8 cellular contexts compared by ENCODE assay signal in the genomic region with DNA sequence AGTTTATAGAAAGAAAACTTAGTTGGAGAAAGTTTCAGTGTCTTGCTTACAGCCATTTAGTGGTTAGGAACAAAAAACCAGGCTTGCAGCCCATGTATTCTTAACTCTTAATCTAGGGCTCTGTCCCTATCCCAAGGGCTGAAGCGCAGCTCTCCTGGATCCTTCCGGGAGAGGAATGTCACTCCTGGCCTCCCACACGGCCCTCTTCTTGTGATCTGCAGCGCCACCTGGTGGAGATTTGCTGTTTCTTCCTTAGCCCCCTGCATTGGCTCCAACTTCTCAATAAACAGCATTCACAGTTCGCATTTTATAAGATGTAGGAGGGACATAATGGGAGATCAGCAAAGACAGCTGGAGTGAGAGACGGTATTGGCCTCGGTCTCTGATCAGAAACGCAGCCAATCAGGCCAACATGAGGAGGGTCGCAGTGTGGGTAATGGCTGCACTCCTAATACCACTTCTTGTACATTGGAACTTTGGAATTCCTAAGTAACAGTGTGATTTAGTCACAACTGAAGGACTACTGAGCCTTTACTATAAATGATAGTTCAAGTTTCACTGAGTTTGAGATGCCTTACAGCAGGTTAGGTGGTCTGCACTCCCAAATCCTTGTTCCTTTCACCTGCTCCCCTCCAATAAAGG.
A peak's percentile ranks its signal among the peaks of the same experiment; 100 is the strongest.
DNase-seq lines count a peak whose midpoint lies in the region; ATAC-seq and TF ChIP-seq lines count a peak whose summit lies in the region.

No MANE protein-coding gene starts in this region.

- TF ChIP-seq CTCF in SU-DHL-6 (IDR thresholded peaks at IDR 0.05; ENCODE audit: insufficient read depth, low read length, poor library complexity, severe bottlenecking), result peak; percentile 92
- peak; percentile 79 for TF ChIP-seq CTCF in lower lobe of right lung (IDR thresholded peaks at IDR 0.05)

- intact Hi-C loops in lower lobe of right lung (cut with DNase I), result no loop called here

- DNase-seq in D341Med (ENCODE audit: low spot score) (peak; percentile 92), NCI-H1048 (lab: John Stamatoyannopoulos, UW) (peak; percentile 87), dermis blood vessel endothelial cell (peak; percentile 84), lower lobe of right lung (peak; percentile 67)
- peak; percentile 31 to 33 for DNase-seq in stimulated activated naive CD8-positive, alpha-beta T cell treated with anti-CD3 and anti-CD28 coated beads, Interleukin-15, amount 100 ng/mL, for 72 hours

- no peaks in the 10 kb centered on the region for H3K4me1 ChIP-seq in lower lobe of right lung

- H3K9me3 Mint-ChIP-seq in stimulated activated naive CD8-positive, alpha-beta T cell treated with anti-CD3 and anti-CD28 coated beads, Interleukin-15, amount 100 ng/mL, for 72 hours, result no peaks in the 10 kb centered on the region

- no peaks in the 10 kb centered on the region for H3F3A ChIP-seq in SU-DHL-6 (ENCODE audit: insufficient read depth)

- no peak overlapping the region for H3K4me2 ChIP-seq in SU-DHL-6 (ENCODE audit: low read depth, low read length, poor library complexity, severe bottlenecking)

- H3K79me2 ChIP-seq in SU-DHL-6 (ENCODE audit: insufficient read depth, low read length), result no peaks in the 10 kb centered on the region

- H3K4me3 Mint-ChIP-seq in stimulated activated naive CD8-positive, alpha-beta T cell treated with anti-CD3 and anti-CD28 coated beads, Interleukin-15, amount 100 ng/mL, for 72 hours, result no peak overlapping the region

- H4K20me1 ChIP-seq in SU-DHL-6 (ENCODE audit: low read depth, low read length), result no peaks in the 10 kb centered on the region

- H3K9me3 ChIP-seq in SU-DHL-6 (ENCODE audit: insufficient read depth, low read length), result no peaks in the 10 kb centered on the region
- H3K9me3 ChIP-seq in lower lobe of right lung, result no peaks in the 10 kb centered on the region

- H3K9ac ChIP-seq in SU-DHL-6 (ENCODE audit: low read length), result no peak overlapping the region

- H3K4me3 ChIP-seq in SU-DHL-6 (ENCODE audit: insufficient read depth, low read length, poor library complexity, severe bottlenecking), result no peak overlapping the region
- H3K4me3 ChIP-seq in lower lobe of right lung, result no peak overlapping the region

- H3K9me2 ChIP-seq in SU-DHL-6 (replicated peaks; ENCODE audit: insufficient read depth, low read length), result no peaks in the 10 kb centered on the region

- no peak overlapping the region for H3K27ac Mint-ChIP-seq in stimulated activated naive CD8-positive, alpha-beta T cell treated with anti-CD3 and anti-CD28 coated beads, Interleukin-15, amount 100 ng/mL, for 72 hours

- H3K27me3 ChIP-seq in SU-DHL-6 (ENCODE audit: low read length) (no peaks in the 10 kb centered on the region), lower lobe of right lung (ENCODE audit: low read depth) (no peaks in the 10 kb centered on the region)

- no peaks in the 10 kb centered on the region for H3K4me1 Mint-ChIP-seq in stimulated activated naive CD8-positive, alpha-beta T cell treated with anti-CD3 and anti-CD28 coated beads, Interleukin-15, amount 100 ng/mL, for 72 hours

- ATAC-seq in GM21390 (IDR thresholded peaks at IDR 0.05; ENCODE audit: unreplicated experiment), result peak; percentile 78
- peak; percentile 60 to 79 for ATAC-seq in lower lobe of right lung
- ATAC-seq in stimulated activated naive CD8-positive, alpha-beta T cell treated with anti-CD3 and anti-CD28 coated beads, Interleukin-15, amount 100 ng/mL, for 72 hours, result no peak
- ATAC-seq in GM21786 (IDR thresholded peaks at IDR 0.05; ENCODE audit: unreplicated experiment), result no peak

- no peak overlapping the region for H2AFZ ChIP-seq in SU-DHL-6 (ENCODE audit: low read depth, low read length, severe bottlenecking)

- H3K36me3 ChIP-seq in SU-DHL-6 (ENCODE audit: low read length) (no peaks in the 10 kb centered on the region), lower lobe of right lung (no peaks in the 10 kb centered on the region)

- H3K27me3 Mint-ChIP-seq in stimulated activated naive CD8-positive, alpha-beta T cell treated with anti-CD3 and anti-CD28 coated beads, Interleukin-15, amount 100 ng/mL, for 72 hours, result peaks cover 9% of the 10 kb centered on the region

- no peak overlapping the region for H3K27ac ChIP-seq in SU-DHL-6 (ENCODE audit: low read depth, low read length)
- H3K27ac ChIP-seq in lower lobe of right lung, result no peak overlapping the region

Comparison
In these comparisons a context has a peak if more than half of its experiments do, and no peak if none do; other contexts are left out.
1. DNase-seq: peak in every context shown above with its lines; median percentile 92 in D341Med; 87 in NCI-H1048; 84 in dermis blood vessel endothelial cell; 67 in lower lobe of right lung; 32 in stimulated activated naive CD8-positive, alpha-beta T cell treated with anti-CD3 and anti-CD28 coated beads, Interleukin-15, amount 100 ng/mL, for 72 hours.
2. ATAC-seq: peak in GM21390 (single experiment) and lower lobe of right lung (2 of 2); none in stimulated activated naive CD8-positive, alpha-beta T cell treated with anti-CD3 and anti-CD28 coated beads, Interleukin-15, amount 100 ng/mL, for 72 hours (single experiment) and GM21786 (single experiment).